ENCODE assay signal across 23 cellular contexts in the genomic region with DNA sequence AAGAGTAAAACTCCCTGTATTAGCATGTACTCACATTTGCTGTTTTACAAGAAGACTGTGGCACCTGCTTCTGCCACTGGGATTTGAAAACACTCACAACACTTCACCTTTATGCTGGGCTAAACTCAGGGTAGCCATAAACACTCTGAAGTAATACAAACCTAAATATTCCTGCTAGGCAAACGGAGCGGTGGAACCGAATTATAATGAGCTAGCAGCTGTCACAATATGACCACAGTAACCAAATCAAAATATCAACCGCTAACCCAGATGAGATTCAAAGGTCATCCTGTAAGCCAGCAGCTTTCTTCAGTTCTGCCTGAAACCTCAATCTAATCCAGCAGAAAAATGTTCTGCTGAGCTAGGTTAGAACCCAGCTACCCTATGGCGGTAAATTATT.
DNase-seq lines count a peak whose midpoint lies in the region; ATAC-seq and TF ChIP-seq lines count a peak whose summit lies in the region.
"Had no signal": no experiment of that assay in that cellular context is flagged by ENCODE, and none has a peak within 500 bp of the region (broad histone marks: within the 10 kb centered on the region; RNA-seq: fewer than 3 reads in every experiment).

No MANE protein-coding gene starts in this region.

- H2BK15ac ChIP-seq in mesenchymal stem cell (ENCODE audit: low read depth, poor library complexity, severe bottlenecking): no peak overlapping the region

- no peak overlapping the region for H3K18ac ChIP-seq in mesenchymal stem cell (ENCODE audit: low read depth in 1 of 2, low read length in 2 of 2)

- no peaks in the 10 kb centered on the region for H4K20me1 ChIP-seq in OCI-LY7 (ENCODE audit: insufficient read depth, low read length)

- no peak overlapping the region for H4K91ac ChIP-seq in mesenchymal stem cell (ENCODE audit: low read length)

- H3K79me2 ChIP-seq in OCI-LY7 (ENCODE audit: insufficient read depth, low read depth, low read length): peaks cover 50% of the 10 kb centered on the region

- no peaks in the 10 kb centered on the region for H3K9me2 ChIP-seq in OCI-LY7 (ENCODE audit: insufficient read depth, low read length)

- H3K9me3 Mint-ChIP-seq in immature natural killer cell: no peaks in the 10 kb centered on the region
- H3K9me3 Mint-ChIP-seq: activated CD4-positive, alpha-beta T cell treated with anti-CD3 and anti-CD28 coated beads, Interleukin-2, amount 10 ng/mL, durations not matched to agents 7 days and 5 days; endodermal cell; HFFc6 had no signal

- no TSS peak for BruUV-seq in OCI-LY7 (replicated peaks; lab: Mats Ljungman, UMichigan)

- CTCF ChIA-PET in OCI-LY7 (lab: Charles Lee; ENCODE audit: unreplicated experiment): interaction anchor here (1.1 kb wide), 1 partner anchor 13 kb away, joined by 3 read pairs; no protein-coding TSS in a partner anchor
- CTCF ChIA-PET in HEK293T (lab: Yijun Ruan, JAX): no interaction called here

- H3K4ac ChIP-seq in mesenchymal stem cell (ENCODE audit: low read depth in 1 of 2, low read length in 2 of 2): no peak overlapping the region

- peaks cover 25 to 30% of the 10 kb centered on the region in 2 donors for H3K4me1 Mint-ChIP-seq in immature natural killer cell
- H3K4me1 Mint-ChIP-seq: activated CD4-positive, alpha-beta T cell treated with anti-CD3 and anti-CD28 coated beads, Interleukin-2, amount 10 ng/mL, durations not matched to agents 7 days and 5 days had no signal

- WGBS in mesenchymal stem cell: 93% methylated on average over 5 of the region's 5 CpGs
- 84% methylated on average over 5 of the region's 5 CpGs; no CpG with 5 or more reads in 1 of the 2 donors for WGBS in gastroesophageal sphincter (ENCODE audit: low coverage in 1 of 2), 2 donors

- H3K4me1 ChIP-seq in OCI-LY7 (ENCODE audit: insufficient read depth, low read length, poor library complexity, severe bottlenecking): peaks cover 73% of the 10 kb centered on the region
- H3K4me1 ChIP-seq in mesenchymal stem cell (ENCODE audit: control insufficient read depth, insufficient read depth, low read depth, low read length): no peaks in the 10 kb centered on the region
- peaks cover 0 to 17% (median 0%) of the 10 kb centered on the region in 3 donors for H3K4me1 ChIP-seq in gastroesophageal sphincter

- ATAC-seq in gastroesophageal sphincter: no peak
- ATAC-seq: GM12878 had no signal

- peak; percentile 21 for DNase-seq in NCI-H748 (lab: John Stamatoyannopoulos, UW; ENCODE audit: unreplicated experiment)
- no peak for DNase-seq in NCI-H748 treated with DMSO at 0.1 percent for 48 hours (lab: John Stamatoyannopoulos, UW)
- DNase-seq in OCI-LY7 (ENCODE audit: low spot score): no peak
- DNase-seq in immature natural killer cell: peak; percentile 45 to 66 (median 50)
- DNase-seq in substantia nigra (lab: John Stamatoyannopoulos, UW): no peak
- no peak for DNase-seq in mesenchymal stem cell
- DNase-seq in HEK293T (ENCODE audit: extremely low spot score): no peak
- DNase-seq: activated CD4-positive, alpha-beta T cell treated with anti-CD3 and anti-CD28 coated beads, Interleukin-2, amount 10 ng/mL, durations not matched to agents 7 days and 5 days; activated CD8-positive, alpha-beta memory T cell treated with anti-CD3 and anti-CD28 coated beads, Interleukin-2, amount 50 U/mL, for 48 hours; activated gamma-delta T cell; amygdala; endodermal cell; GF-D8; HFFc6; NCI-H2029; NCI-H524 treated with DMSO at 0.1 percent for 48 hours; retina; stimulated activated CD4-positive, alpha-beta T cell treated with anti-CD3 and anti-CD28 coated beads, Interleukin-15, amount 100 ng/mL, for 24 hours; stimulated activated naive CD4-positive, alpha-beta T cell treated with Interleukin-2 at 50 U/mL for 16 hours; trophoblast cell had no signal

- H3K36me3 ChIP-seq in OCI-LY7 (ENCODE audit: insufficient read depth, low read length): peaks cover 8% of the 10 kb centered on the region; the same call in 1 of the 2 replicates
- H3K36me3 ChIP-seq in mesenchymal stem cell (ENCODE audit: control insufficient read depth in 1 of 2, insufficient read depth in 2 of 2, low read depth in 1 of 2, low read length in 2 of 2): peaks cover 0 to 21% of the 10 kb centered on the region in 2 experiments
- no peaks in the 10 kb centered on the region for H3K36me3 ChIP-seq in gastroesophageal sphincter

- no peak overlapping the region for H2BK120ac ChIP-seq in mesenchymal stem cell (ENCODE audit: low read depth, low read length)

- TF ChIP-seq EP300 in gastroesophageal sphincter (IDR thresholded peaks at IDR 0.05): no peak

- H3K4me3 ChIP-seq in OCI-LY7 (ENCODE audit: low read depth, low read length, poor library complexity, severe bottlenecking) (peak overlapping the region; percentile 45), mesenchymal stem cell (ENCODE audit: insufficient read depth in 1 of 2, low read depth in 1 of 2, low read length in 2 of 2) (no peak overlapping the region), gastroesophageal sphincter (no peak overlapping the region)
- H3K4me3 ChIP-seq: BLaER1, GM12878 had no signal

- peaks cover 19% of the 10 kb centered on the region for H3K79me1 ChIP-seq in mesenchymal stem cell (replicated peaks; ENCODE audit: low read length, poor library complexity, severe bottlenecking)

- H3K14ac ChIP-seq in mesenchymal stem cell (ENCODE audit: low read length in 2 of 2): no peak overlapping the region

- no peak overlapping the region for H2BK5ac ChIP-seq in mesenchymal stem cell (ENCODE audit: low read depth, low read length, poor library complexity, severe bottlenecking)

- peak overlapping the region; percentile 55; the same call in 1 of the 2 replicates for H2AFZ ChIP-seq in OCI-LY7 (ENCODE audit: low read length)
- no peak overlapping the region for H2AFZ ChIP-seq in mesenchymal stem cell (ENCODE audit: low read depth, low read length)

- no peak overlapping the region for H2AK5ac ChIP-seq in mesenchymal stem cell (ENCODE audit: low read length, severe bottlenecking)

- H4K8ac ChIP-seq in mesenchymal stem cell (ENCODE audit: low read length): no peak overlapping the region

- peaks cover 0 to 13% (median 1%) of the 10 kb centered on the region in 3 donors for H3K27me3 Mint-ChIP-seq in immature natural killer cell (ENCODE audit: low read depth in 3 of 3)

- H3K36me3 Mint-ChIP-seq in immature natural killer cell: no peaks in the 10 kb centered on the region

- H3K27ac ChIP-seq in OCI-LY7 (ENCODE audit: low read depth, low read length, poor library complexity, severe bottlenecking) (peak overlapping the region; percentile 61), substantia nigra (ENCODE audit: low read depth, low read length, poor library complexity, severe bottlenecking) (peak overlapping the region; percentile 54), mesenchymal stem cell (ENCODE audit: low read length, poor library complexity, severe bottlenecking) (no peak overlapping the region), gastroesophageal sphincter (no peak overlapping the region)
- H3K27ac ChIP-seq: BLaER1 had no signal

- TF ChIP-seq CTCF in OCI-LY7 (conservative IDR thresholded peaks at IDR 0.05; ENCODE audit: low read length): no peak
- TF ChIP-seq CTCF in gastroesophageal sphincter (IDR thresholded peaks at IDR 0.05): no peak

- H3K27ac Mint-ChIP-seq in immature natural killer cell: peak overlapping the region in 5 of 6 donors; percentile 54 to 90 (median 80)
- H3K27ac Mint-ChIP-seq: activated CD4-positive, alpha-beta T cell treated with anti-CD3 and anti-CD28 coated beads, Interleukin-2, amount 10 ng/mL, durations not matched to agents 7 days and 5 days; endodermal cell; HFFc6 had no signal

- H3K23ac ChIP-seq in mesenchymal stem cell (ENCODE audit: low read length in 2 of 2): no peak overlapping the region

- POLR2A ChIA-PET in OCI-LY7 (lab: Charles Lee) (interaction anchor here (0.6 to 2.0 kb wide), 8 partner anchors 9 to 131 kb away, joined by 3 to 8 read pairs (median 4); no protein-coding TSS in a partner anchor), HEK293T (lab: Yijun Ruan, JAX) (no interaction called here)

- H2BK12ac ChIP-seq in mesenchymal stem cell (ENCODE audit: low read length in 2 of 2): no peak overlapping the region

- H3K9ac ChIP-seq in mesenchymal stem cell (ENCODE audit: low read length): no peak overlapping the region
- H3K9ac ChIP-seq: BLaER1 had no signal

- intact Hi-C loops in OCI-LY7 (cut with micrococcal nuclease; ENCODE audit: unreplicated experiment): no loop called here

- H3K4me2 ChIP-seq in OCI-LY7 (ENCODE audit: low read length): peak overlapping the region; percentile 71
- H3K4me2 ChIP-seq in mesenchymal stem cell (ENCODE audit: low read length, poor library complexity, severe bottlenecking): no peak overlapping the region
- H3K4me2 ChIP-seq: BLaER1 had no signal

- H3K9me3 ChIP-seq in OCI-LY7 (ENCODE audit: low read length) (no peaks in the 10 kb centered on the region), mesenchymal stem cell (ENCODE audit: control insufficient read depth, low read length) (no peaks in the 10 kb centered on the region), gastroesophageal sphincter (no peaks in the 10 kb centered on the region)
- H3K9me3 ChIP-seq: BLaER1 had no signal

- peak overlapping the region; percentile 33 to 75 (median 59) for H3K4me3 Mint-ChIP-seq in immature natural killer cell
- H3K4me3 Mint-ChIP-seq: activated CD4-positive, alpha-beta T cell treated with anti-CD3 and anti-CD28 coated beads, Interleukin-2, amount 10 ng/mL, durations not matched to agents 7 days and 5 days; endodermal cell; HFFc6 had no signal

- no peak for TF ChIP-seq POLR2A in gastroesophageal sphincter (IDR thresholded peaks at IDR 0.05)

- no peaks in the 10 kb centered on the region for H3K27me3 ChIP-seq in mesenchymal stem cell (ENCODE audit: control insufficient read depth in 1 of 2, insufficient read depth in 1 of 2, low read length in 2 of 2)
- no peaks in the 10 kb centered on the region for H3K27me3 ChIP-seq in gastroesophageal sphincter
- H3K27me3 ChIP-seq: BLaER1 had no signal

TF ChIP-seq in HEK293T, 16 proteins besides CTCF, POLR2A, EP300 and RAD21 (continues in another document):
- TF ChIP-seq NFRKB (IDR thresholded peaks at IDR 0.05) (no peak), PKNOX1 (IDR thresholded peaks at IDR 0.05) (no peak), LEF1 (IDR thresholded peaks at IDR 0.05; ENCODE audit: borderline replicate concordance) (no peak), ARNT (IDR thresholded peaks at IDR 0.05) (no peak), BHLHE40 (IDR thresholded peaks at IDR 0.05; ENCODE audit: borderline replicate concordance) (no peak), CTBP1 (IDR thresholded peaks at IDR 0.05; ENCODE audit: borderline replicate concordance) (no peak), HDGF (IDR thresholded peaks at IDR 0.05; ENCODE audit: borderline replicate concordance) (no peak), TARDBP (IDR thresholded peaks at IDR 0.05) (no peak)

Comparison
In these comparisons a context has a peak if more than half of its experiments do, and no peak if none do; other contexts are left out.
1. DNase-seq: peak in NCI-H748 (single experiment) and immature natural killer cell (3 of 3); none in NCI-H748 treated with DMSO at 0.1 percent for 48 hours (single experiment), OCI-LY7 (single experiment), substantia nigra (0 of 49), mesenchymal stem cell (single experiment) and HEK293T (single experiment).
2. H3K27ac ChIP-seq: peak in OCI-LY7 (single experiment) and substantia nigra (single experiment); none in mesenchymal stem cell (single experiment) and gastroesophageal sphincter (0 of 4).